In genomic region chr3:112688085-112688769, GRCh38 we compare ENCODE assay signal across 29 cellular contexts. TPM values are rescaled to one million over a fixed set of nuclear protein-coding genes. Genes with fewer than 3 reads are reported as not detected.
DNase-seq lines count a peak whose midpoint lies in the region; ATAC-seq, FAIRE-seq and TF ChIP-seq lines count a peak whose summit lies in the region.
"Had no signal": no experiment of that assay in that cellular context is flagged by ENCODE, and none has a peak within 500 bp of the region (broad histone marks: within the 10 kb centered on the region; RNA-seq: fewer than 3 reads in every experiment).

No MANE protein-coding gene starts in this region.

- FAIRE-seq in frontal cortex (lab: Jason Lieb, UNC) = no peak
- FAIRE-seq: K562 had no signal

- no peak for TF ChIP-seq RAD21 in SK-N-SH (IDR thresholded peaks at IDR 0.05; ENCODE audit: low read length)

- CTCF ChIA-PET in SK-N-SH (lab: Yijun Ruan, JAX) = interaction anchor here (0.9 kb wide), 1 partner anchor 47 kb away, joined by 3 read pairs; no protein-coding TSS in a partner anchor
- CTCF ChIA-PET in PC-3 (lab: Charles Lee) = interaction anchor here (0.6 to 1.4 kb wide), 5 partner anchors 11 to 47 kb away, joined by 3 read pairs; no protein-coding TSS in a partner anchor

- peak overlapping the region; percentile 56 for H3K27ac Mint-ChIP-seq in progenitor cell of endocrine pancreas
- no peak overlapping the region for H3K27ac Mint-ChIP-seq in activated naive CD8-positive, alpha-beta T cell treated with anti-CD3 and anti-CD28 coated beads, Interleukin-2, amount 50 U/mL, for 24 hours
- H3K27ac Mint-ChIP-seq: activated naive CD8-positive, alpha-beta T cell; B cell; WTC11 had no signal

- POLR2A ChIA-PET in SK-N-SH (lab: Yijun Ruan, JAX) = no interaction called here
- POLR2A ChIA-PET in PC-3 (lab: Charles Lee; ENCODE audit: unreplicated experiment) = interaction anchor here (0.6 kb wide), 2 partner anchors 42 to 89 kb away, joined by 3 to 4 read pairs; no protein-coding TSS in a partner anchor

- H3K36me3 ChIP-seq in SK-N-SH (replicated peaks in 1 of 2; ENCODE audit: control insufficient read depth in 1 of 2, insufficient read depth in 2 of 2, low read length in 1 of 2) (no peaks in the 10 kb centered on the region), PC-3 (ENCODE audit: low read depth, low read length) (no peaks in the 10 kb centered on the region)
- H3K36me3 ChIP-seq: prostate gland, stomach, tibial nerve had no signal

- peaks cover 13% of the 10 kb centered on the region for H3K27me3 Mint-ChIP-seq in progenitor cell of endocrine pancreas
- peaks cover 2% of the 10 kb centered on the region for H3K27me3 Mint-ChIP-seq in activated naive CD8-positive, alpha-beta T cell treated with anti-CD3 and anti-CD28 coated beads, Interleukin-2, amount 50 U/mL, for 24 hours
- H3K27me3 Mint-ChIP-seq: B cell had no signal

- no peak for TF ChIP-seq EP300 in SK-N-SH (IDR thresholded peaks at IDR 0.05; ENCODE audit: borderline replicate concordance in 1 of 2, low read depth in 1 of 2, low read length in 1 of 2)

- no peaks in the 10 kb centered on the region for H3K27me3 ChIP-seq in SK-N-SH (ENCODE audit: insufficient read depth)
- H3K27me3 ChIP-seq in PC-3 (ENCODE audit: low read length) = no peaks in the 10 kb centered on the region
- no peaks in the 10 kb centered on the region for H3K27me3 ChIP-seq in foreskin keratinocyte
- H3K27me3 ChIP-seq: stomach, tibial nerve had no signal

- H3K4me3 ChIP-seq in SK-N-SH (ENCODE audit: low read depth in 2 of 2, low read length in 1 of 2) (no peak overlapping the region), PC-3 (ENCODE audit: low read length) (no peak overlapping the region)
- H3K4me3 ChIP-seq: K562, prostate gland, stomach, tibial nerve had no signal

- H3K79me2 ChIP-seq in SK-N-SH (ENCODE audit: insufficient read depth) = no peaks in the 10 kb centered on the region
- H3K79me2 ChIP-seq in PC-3 (ENCODE audit: low read length) = no peaks in the 10 kb centered on the region

- H3K4me1 ChIP-seq in SK-N-SH (ENCODE audit: control insufficient read depth in 1 of 2, insufficient read depth in 2 of 2, low read depth in 1 of 2, low read length in 1 of 2) (peaks cover 8 to 34% of the 10 kb centered on the region in 2 experiments; a peak in 3 of 4 replicates), PC-3 (ENCODE audit: insufficient read depth, low read length) (peaks cover 65% of the 10 kb centered on the region), foreskin keratinocyte (peaks cover 31% of the 10 kb centered on the region)
- H3K4me1 ChIP-seq: prostate gland, tibial nerve had no signal

- ATAC-seq in SK-N-SH treated with all-trans-retinoic acid at 6 μM for 48 hours (no peak), PC-3 (no peak; the same call in 1 of the 2 replicates), foreskin keratinocyte (peak; percentile 43)
- ATAC-seq in activated naive CD8-positive, alpha-beta T cell treated with anti-CD3 and anti-CD28 coated beads, Interleukin-2, amount 50 U/mL, for 24 hours = no peak
- ATAC-seq: K562, left ventricle myocardium superior had no signal

- H3K4me2 ChIP-seq in SK-N-SH = no peak overlapping the region
- peak overlapping the region; percentile 39 for H3K4me2 ChIP-seq in PC-3 (ENCODE audit: low read length)

- no peak overlapping the region for H3K4me3 Mint-ChIP-seq in progenitor cell of endocrine pancreas (ENCODE audit: low read depth)
- no peak overlapping the region for H3K4me3 Mint-ChIP-seq in activated naive CD8-positive, alpha-beta T cell treated with anti-CD3 and anti-CD28 coated beads, Interleukin-2, amount 50 U/mL, for 24 hours
- H3K4me3 Mint-ChIP-seq: activated naive CD8-positive, alpha-beta T cell; B cell; neural crest cell; WTC11 had no signal

- no TSS peak for BruUV-seq in PC-3 (replicated peaks; lab: Mats Ljungman, UMichigan)

- peak overlapping the region; percentile 50; the same call in 1 of the 2 replicates for H2AFZ ChIP-seq in SK-N-SH (ENCODE audit: low read depth)
- H2AFZ ChIP-seq in PC-3 (ENCODE audit: low read length) = no peak overlapping the region

- H3F3A ChIP-seq in SK-N-SH (replicated peaks; ENCODE audit: insufficient read depth) (peaks cover 35% of the 10 kb centered on the region), PC-3 (ENCODE audit: low read length, unreplicated experiment) (peaks cover 6% of the 10 kb centered on the region)

- intact Hi-C loops in PC-3 (cut with micrococcal nuclease) = no loop called here

- TF ChIP-seq CTCF in SK-N-SH (IDR thresholded peaks at IDR 0.05) (no peak), PC-3 (conservative IDR thresholded peaks at IDR 0.05; ENCODE audit: low read depth, low read length) (no peak), foreskin keratinocyte (conservative IDR thresholded peaks at IDR 0.05) (no peak), progenitor cell of endocrine pancreas (IDR thresholded peaks at IDR 0.05; ENCODE audit: unreplicated experiment) (no peak)

- DNase-seq in SK-N-SH (no peak), PC-3 (peak; percentile 16), foreskin keratinocyte (no peak), progenitor cell of endocrine pancreas (ENCODE audit: low spot score, unreplicated experiment) (no peak), frontal cortex (ENCODE audit: low spot score in 2 of 2) (no peak), dermis blood vessel endothelial cell (no peak)
- DNase-seq in activated naive CD8-positive, alpha-beta T cell treated with anti-CD3 and anti-CD28 coated beads, Interleukin-2, amount 50 U/mL, for 24 hours = no peak
- DNase-seq: activated CD4-positive, alpha-beta T cell treated with anti-CD3 and anti-CD28 coated beads, Interleukin-2, amount 50 U/mL, for 1 hour; Caco-2; cerebellar nuclear complex; DMS79; foreskin melanocyte; hippocampal formation; left ventricle myocardium superior; MM.1S; NCI-H2081 treated with DMSO at 0.1 percent for 48 hours; NCI-H82; stimulated activated CD8-positive, alpha-beta memory T cell treated with anti-CD3 and anti-CD28 coated beads, Interleukin-4, amount 100 ng/mL, for 48 hours; stomach; T1000 had no signal

- no peaks in the 10 kb centered on the region for H3K9me3 ChIP-seq in SK-N-SH
- no peaks in the 10 kb centered on the region for H3K9me3 ChIP-seq in PC-3 (ENCODE audit: low read length)
- H3K9me3 ChIP-seq: Caco-2, prostate gland, stomach, tibial nerve had no signal

- no peaks in the 10 kb centered on the region for H3K9me3 Mint-ChIP-seq in progenitor cell of endocrine pancreas (ENCODE audit: low read depth)
- no peaks in the 10 kb centered on the region for H3K9me3 Mint-ChIP-seq in activated naive CD8-positive, alpha-beta T cell treated with anti-CD3 and anti-CD28 coated beads, Interleukin-2, amount 50 U/mL, for 24 hours

- peak overlapping the region; percentile 11 to 71 for H3K27ac ChIP-seq in SK-N-SH (ENCODE audit: low read depth in 2 of 2, low read length in 1 of 2)
- peak overlapping the region; percentile 70 for H3K27ac ChIP-seq in PC-3 (ENCODE audit: low read length)
- no peak overlapping the region for H3K27ac ChIP-seq in foreskin keratinocyte
- H3K27ac ChIP-seq: 22Rv1, prostate gland, stomach, tibial nerve had no signal

- H3K36me3 Mint-ChIP-seq in progenitor cell of endocrine pancreas (ENCODE audit: insufficient read depth) = no peaks in the 10 kb centered on the region
- no peaks in the 10 kb centered on the region for H3K36me3 Mint-ChIP-seq in activated naive CD8-positive, alpha-beta T cell treated with anti-CD3 and anti-CD28 coated beads, Interleukin-2, amount 50 U/mL, for 24 hours (ENCODE audit: low read depth)
- H3K36me3 Mint-ChIP-seq: activated naive CD8-positive, alpha-beta T cell had no signal

- H3K9me2 ChIP-seq in SK-N-SH (no peaks in the 10 kb centered on the region), PC-3 (replicated peaks; ENCODE audit: low read length) (no peaks in the 10 kb centered on the region)

- H3K9ac ChIP-seq in SK-N-SH (no peak overlapping the region), PC-3 (ENCODE audit: low read length) (no peak overlapping the region)

- 76% methylated on average over 2 of the region's 2 CpGs for WGBS in SK-N-SH (ENCODE audit: low lambda C conversion rate)

- peaks cover 29% of the 10 kb centered on the region for H3K4me1 Mint-ChIP-seq in progenitor cell of endocrine pancreas (ENCODE audit: low read depth)
- H3K4me1 Mint-ChIP-seq in activated naive CD8-positive, alpha-beta T cell treated with anti-CD3 and anti-CD28 coated beads, Interleukin-2, amount 50 U/mL, for 24 hours = peaks cover 6% of the 10 kb centered on the region

- H4K20me1 ChIP-seq in SK-N-SH (ENCODE audit: insufficient read depth) (no peaks in the 10 kb centered on the region), PC-3 (ENCODE audit: low read length) (no peaks in the 10 kb centered on the region)

TF ChIP-seq in SK-N-SH, 30 proteins besides CTCF, POLR2A, EP300 and RAD21 (continues in another document):
- TF ChIP-seq, protein P1, sequence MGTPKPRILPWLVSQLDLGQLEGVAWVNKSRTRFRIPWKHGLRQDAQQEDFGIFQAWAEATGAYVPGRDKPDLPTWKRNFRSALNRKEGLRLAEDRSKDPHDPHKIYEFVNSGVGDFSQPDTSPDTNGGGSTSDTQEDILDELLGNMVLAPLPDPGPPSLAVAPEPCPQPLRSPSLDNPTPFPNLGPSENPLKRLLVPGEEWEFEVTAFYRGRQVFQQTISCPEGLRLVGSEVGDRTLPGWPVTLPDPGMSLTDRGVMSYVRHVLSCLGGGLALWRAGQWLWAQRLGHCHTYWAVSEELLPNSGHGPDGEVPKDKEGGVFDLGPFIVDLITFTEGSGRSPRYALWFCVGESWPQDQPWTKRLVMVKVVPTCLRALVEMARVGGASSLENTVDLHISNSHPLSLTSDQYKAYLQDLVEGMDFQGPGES (IDR thresholded peaks at IDR 0.05; ENCODE audit: low read depth, low read length) = no peak
- TF ChIP-seq POLR2AphosphoS5 (IDR thresholded peaks at IDR 0.05; ENCODE audit: low read depth, low read length) (no peak), JUND (IDR thresholded peaks at IDR 0.05) (no peak)

TF ChIP-seq in SK-N-SH treated with all-trans-retinoic acid at 6 μM for 48 hours, 23 proteins besides CTCF, POLR2A, EP300 and RAD21:
- TF ChIP-seq TCF4 (CRISPR knock-in tag; IDR thresholded peaks at IDR 0.05; ENCODE audit: borderline replicate concordance) = no peak

RNA-seq across cellular contexts. Expression of gene CCDC80, which starts 47.3 kb away (rescaled TPM):
- polyA plus RNA-seq in SK-N-SH (2012; rRNA removed) (83.4 and 103 TPM in 2 replicates), foreskin keratinocyte (15.7 and 17.0 TPM in 2 replicates)
- 113 and 151 TPM in 2 replicates for polyA plus RNA-seq in SK-N-SH (2012; cell fraction: cytosol; rRNA removed)
- polyA plus RNA-seq in SK-N-SH (2012; cell fraction: nucleus; rRNA removed) = 90.9 and 120 TPM in 2 replicates
- total RNA-seq in PC-3 (2014; rRNA removed) (17.0 and 20.4 TPM in 2 replicates), foreskin keratinocyte (24.5 and 25.0 TPM in 2 replicates), progenitor cell of endocrine pancreas (9.1 and 13.3 TPM in 2 replicates), frontal cortex (2.9 TPM), dermis blood vessel endothelial cell (8.5 and 24.3 TPM in 2 replicates)
- total RNA-seq: B cell had no signal
